In genomic region chr12:94594443-94594825, GRCh38 we compare ENCODE assay signal across 1 cellular context.
TF ChIP-seq lines count a peak whose summit lies in the region.

No MANE protein-coding gene starts in this region.

TF ChIP-seq in H1, 55 proteins besides CTCF, POLR2A, EP300 and RAD21:
- TF ChIP-seq CHD2 (IDR thresholded peaks at IDR 0.05; ENCODE audit: low read length) (no peak), KDM1A (IDR thresholded peaks at IDR 0.05; ENCODE audit: borderline replicate concordance, low read length) (no peak), RBBP5 (IDR thresholded peaks at IDR 0.05; ENCODE audit: borderline replicate concordance, low read depth, low read length) (no peak), CBX8 (IDR thresholded peaks at IDR 0.05; ENCODE audit: borderline replicate concordance, low read depth, low read length) (no peak), CHD1 (IDR thresholded peaks at IDR 0.05; ENCODE audit: low read depth, low read length) (no peak)
